In the genomic region with DNA sequence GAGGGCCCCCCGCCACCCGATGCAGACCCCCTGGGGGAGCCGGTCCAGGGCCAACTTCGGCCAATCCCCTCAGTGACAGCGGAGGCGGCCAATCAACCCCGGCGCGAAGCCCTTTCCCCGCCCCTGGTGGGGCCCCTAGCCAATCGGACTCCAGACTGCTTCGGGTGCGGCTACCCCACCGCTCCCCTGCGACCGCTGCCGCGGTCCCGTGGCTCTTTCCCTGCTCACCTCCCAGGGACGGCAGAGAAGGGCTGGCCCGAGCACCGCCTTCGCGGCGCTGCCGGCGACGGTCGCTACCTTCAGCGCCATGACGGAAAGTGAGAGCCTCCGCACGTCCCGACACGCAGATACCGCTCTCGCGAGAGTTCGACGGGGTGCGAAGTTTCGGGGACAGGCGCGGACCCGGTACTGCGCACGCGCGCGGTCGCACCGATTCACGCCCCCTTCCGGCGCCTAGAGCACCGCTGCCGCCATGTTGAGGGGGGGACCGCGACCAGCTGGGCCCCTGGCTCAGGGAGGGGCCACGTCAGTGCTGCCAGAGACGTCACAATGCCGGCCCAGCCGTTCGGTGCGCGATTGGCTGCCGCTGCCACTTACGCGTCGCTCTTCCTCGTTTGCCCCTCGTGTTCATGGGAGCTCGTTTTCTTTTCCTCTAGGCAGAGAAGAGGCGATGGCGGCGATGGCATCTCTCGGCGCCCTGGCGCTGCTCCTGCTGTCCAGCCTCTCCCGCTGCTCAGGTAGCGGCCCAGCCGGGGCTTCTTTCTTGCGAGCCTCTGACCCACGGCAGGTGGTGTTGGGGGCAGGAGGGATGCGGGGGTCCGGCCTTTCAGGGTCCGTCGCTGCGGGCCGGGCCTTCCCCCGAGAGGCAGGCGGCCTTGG, we compare ENCODE assay signal across 1 cellular context.
TF ChIP-seq lines count a peak whose summit lies in the region.

TSS of gene IDH3G (minus strand) at position 358 of the 879 bp plus-strand sequence. CDS start at position 309, 49 bp downstream.
TSS of gene SSR4 (plus strand) at position 651 of the 879 bp plus-strand sequence. CDS start at position 671, 20 bp downstream.

TF ChIP-seq in GM23338, 12 proteins besides CTCF, POLR2A, EP300 and RAD21:
- TF ChIP-seq, protein P1, sequence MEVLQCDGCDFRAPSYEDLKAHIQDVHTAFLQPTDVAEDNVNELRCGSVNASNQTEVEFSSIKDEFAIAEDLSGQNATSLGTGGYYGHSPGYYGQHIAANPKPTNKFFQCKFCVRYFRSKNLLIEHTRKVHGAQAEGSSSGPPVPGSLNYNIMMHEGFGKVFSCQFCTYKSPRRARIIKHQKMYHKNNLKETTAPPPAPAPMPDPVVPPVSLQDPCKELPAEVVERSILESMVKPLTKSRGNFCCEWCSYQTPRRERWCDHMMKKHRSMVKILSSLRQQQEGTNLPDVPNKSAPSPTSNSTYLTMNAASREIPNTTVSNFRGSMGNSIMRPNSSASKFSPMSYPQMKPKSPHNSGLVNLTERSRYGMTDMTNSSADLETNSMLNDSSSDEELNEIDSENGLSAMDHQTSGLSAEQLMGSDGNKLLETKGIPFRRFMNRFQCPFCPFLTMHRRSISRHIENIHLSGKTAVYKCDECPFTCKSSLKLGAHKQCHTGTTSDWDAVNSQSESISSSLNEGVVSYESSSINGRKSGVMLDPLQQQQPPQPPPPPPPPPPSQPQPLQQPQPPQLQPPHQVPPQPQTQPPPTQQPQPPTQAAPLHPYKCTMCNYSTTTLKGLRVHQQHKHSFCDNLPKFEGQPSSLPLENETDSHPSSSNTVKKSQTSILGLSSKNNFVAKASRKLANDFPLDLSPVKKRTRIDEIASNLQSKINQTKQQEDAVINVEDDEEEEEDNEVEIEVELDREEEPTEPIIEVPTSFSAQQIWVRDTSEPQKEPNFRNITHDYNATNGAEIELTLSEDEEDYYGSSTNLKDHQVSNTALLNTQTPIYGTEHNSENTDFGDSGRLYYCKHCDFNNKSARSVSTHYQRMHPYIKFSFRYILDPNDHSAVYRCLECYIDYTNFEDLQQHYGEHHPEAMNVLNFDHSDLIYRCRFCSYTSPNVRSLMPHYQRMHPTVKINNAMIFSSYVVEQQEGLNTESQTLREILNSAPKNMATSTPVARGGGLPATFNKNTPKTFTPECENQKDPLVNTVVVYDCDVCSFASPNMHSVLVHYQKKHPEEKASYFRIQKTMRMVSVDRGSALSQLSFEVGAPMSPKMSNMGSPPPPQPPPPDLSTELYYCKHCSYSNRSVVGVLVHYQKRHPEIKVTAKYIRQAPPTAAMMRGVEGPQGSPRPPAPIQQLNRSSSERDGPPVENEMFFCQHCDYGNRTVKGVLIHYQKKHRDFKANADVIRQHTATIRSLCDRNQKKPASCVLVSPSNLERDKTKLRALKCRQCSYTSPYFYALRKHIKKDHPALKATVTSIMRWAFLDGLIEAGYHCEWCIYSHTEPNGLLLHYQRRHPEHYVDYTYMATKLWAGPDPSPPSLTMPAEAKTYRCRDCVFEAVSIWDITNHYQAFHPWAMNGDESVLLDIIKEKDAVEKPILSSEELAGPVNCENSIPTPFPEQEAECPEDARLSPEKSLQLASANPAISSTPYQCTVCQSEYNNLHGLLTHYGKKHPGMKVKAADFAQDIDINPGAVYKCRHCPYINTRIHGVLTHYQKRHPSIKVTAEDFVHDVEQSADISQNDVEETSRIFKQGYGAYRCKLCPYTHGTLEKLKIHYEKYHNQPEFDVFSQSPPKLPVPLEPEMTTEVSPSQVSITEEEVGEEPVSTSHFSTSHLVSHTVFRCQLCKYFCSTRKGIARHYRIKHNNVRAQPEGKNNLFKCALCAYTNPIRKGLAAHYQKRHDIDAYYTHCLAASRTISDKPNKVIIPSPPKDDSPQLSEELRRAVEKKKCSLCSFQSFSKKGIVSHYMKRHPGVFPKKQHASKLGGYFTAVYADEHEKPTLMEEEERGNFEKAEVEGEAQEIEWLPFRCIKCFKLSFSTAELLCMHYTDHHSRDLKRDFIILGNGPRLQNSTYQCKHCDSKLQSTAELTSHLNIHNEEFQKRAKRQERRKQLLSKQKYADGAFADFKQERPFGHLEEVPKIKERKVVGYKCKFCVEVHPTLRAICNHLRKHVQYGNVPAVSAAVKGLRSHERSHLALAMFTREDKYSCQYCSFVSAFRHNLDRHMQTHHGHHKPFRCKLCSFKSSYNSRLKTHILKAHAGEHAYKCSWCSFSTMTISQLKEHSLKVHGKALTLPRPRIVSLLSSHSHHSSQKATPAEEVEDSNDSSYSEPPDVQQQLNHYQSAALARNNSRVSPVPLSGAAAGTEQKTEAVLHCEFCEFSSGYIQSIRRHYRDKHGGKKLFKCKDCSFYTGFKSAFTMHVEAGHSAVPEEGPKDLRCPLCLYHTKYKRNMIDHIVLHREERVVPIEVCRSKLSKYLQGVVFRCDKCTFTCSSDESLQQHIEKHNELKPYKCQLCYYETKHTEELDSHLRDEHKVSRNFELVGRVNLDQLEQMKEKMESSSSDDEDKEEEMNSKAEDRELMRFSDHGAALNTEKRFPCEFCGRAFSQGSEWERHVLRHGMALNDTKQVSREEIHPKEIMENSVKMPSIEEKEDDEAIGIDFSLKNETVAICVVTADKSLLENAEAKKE (CRISPR knock-in tag; IDR thresholded peaks at IDR 0.05), result no peak
- TF ChIP-seq EZH2 (IDR thresholded peaks at IDR 0.05; ENCODE audit: low read depth, unreplicated experiment) (no peak), CREB1 (CRISPR knock-in tag; IDR thresholded peaks at IDR 0.05; ENCODE audit: low read depth) (peak; percentile 90), STAT1 (IDR thresholded peaks at IDR 0.05; ENCODE audit: unreplicated experiment) (no peak), ZNF331 (CRISPR knock-in tag; IDR thresholded peaks at IDR 0.05; ENCODE audit: low read depth) (no peak), POLR2AphosphoS5 (IDR thresholded peaks at IDR 0.05; ENCODE audit: low read depth) (peak; percentile 63; the same call in 1 of the 2 replicates)
- TF ChIP-seq, protein P2, sequence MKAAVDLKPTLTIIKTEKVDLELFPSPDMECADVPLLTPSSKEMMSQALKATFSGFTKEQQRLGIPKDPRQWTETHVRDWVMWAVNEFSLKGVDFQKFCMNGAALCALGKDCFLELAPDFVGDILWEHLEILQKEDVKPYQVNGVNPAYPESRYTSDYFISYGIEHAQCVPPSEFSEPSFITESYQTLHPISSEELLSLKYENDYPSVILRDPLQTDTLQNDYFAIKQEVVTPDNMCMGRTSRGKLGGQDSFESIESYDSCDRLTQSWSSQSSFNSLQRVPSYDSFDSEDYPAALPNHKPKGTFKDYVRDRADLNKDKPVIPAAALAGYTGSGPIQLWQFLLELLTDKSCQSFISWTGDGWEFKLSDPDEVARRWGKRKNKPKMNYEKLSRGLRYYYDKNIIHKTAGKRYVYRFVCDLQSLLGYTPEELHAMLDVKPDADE (IDR thresholded peaks at IDR 0.05), result peak; percentile 48; the same call in 1 of the 2 replicates
- TF ChIP-seq, protein P3, sequence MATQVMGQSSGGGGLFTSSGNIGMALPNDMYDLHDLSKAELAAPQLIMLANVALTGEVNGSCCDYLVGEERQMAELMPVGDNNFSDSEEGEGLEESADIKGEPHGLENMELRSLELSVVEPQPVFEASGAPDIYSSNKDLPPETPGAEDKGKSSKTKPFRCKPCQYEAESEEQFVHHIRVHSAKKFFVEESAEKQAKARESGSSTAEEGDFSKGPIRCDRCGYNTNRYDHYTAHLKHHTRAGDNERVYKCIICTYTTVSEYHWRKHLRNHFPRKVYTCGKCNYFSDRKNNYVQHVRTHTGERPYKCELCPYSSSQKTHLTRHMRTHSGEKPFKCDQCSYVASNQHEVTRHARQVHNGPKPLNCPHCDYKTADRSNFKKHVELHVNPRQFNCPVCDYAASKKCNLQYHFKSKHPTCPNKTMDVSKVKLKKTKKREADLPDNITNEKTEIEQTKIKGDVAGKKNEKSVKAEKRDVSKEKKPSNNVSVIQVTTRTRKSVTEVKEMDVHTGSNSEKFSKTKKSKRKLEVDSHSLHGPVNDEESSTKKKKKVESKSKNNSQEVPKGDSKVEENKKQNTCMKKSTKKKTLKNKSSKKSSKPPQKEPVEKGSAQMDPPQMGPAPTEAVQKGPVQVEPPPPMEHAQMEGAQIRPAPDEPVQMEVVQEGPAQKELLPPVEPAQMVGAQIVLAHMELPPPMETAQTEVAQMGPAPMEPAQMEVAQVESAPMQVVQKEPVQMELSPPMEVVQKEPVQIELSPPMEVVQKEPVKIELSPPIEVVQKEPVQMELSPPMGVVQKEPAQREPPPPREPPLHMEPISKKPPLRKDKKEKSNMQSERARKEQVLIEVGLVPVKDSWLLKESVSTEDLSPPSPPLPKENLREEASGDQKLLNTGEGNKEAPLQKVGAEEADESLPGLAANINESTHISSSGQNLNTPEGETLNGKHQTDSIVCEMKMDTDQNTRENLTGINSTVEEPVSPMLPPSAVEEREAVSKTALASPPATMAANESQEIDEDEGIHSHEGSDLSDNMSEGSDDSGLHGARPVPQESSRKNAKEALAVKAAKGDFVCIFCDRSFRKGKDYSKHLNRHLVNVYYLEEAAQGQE (IDR thresholded peaks at IDR 0.05; ENCODE audit: unreplicated experiment), result no peak
